In the genomic region with DNA sequence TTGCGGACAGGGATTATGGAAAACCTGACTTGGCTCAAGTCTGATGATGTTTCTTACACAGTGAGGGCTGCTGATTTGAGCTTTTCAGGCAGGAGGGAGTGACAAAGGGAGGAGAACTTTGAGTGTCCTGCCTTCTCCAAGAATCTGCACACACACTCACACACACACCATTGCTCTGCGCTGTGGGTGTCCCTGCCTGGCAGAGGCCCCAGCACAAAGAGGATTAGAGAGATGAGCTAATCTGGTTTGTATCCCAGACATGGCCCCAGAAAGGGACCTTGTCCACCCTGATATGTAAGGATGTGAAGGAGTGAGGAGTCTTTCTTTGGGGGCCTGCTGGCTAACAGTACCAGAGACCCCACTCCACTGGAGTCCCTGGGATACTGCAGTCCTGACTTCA, we compare ENCODE assay signal across 1 cellular context.
TF ChIP-seq lines count a peak whose summit lies in the region.

No MANE protein-coding gene starts in this region.

TF ChIP-seq in H1, 55 proteins besides CTCF, POLR2A, EP300 and RAD21:
- no peak for TF ChIP-seq GABPA (IDR thresholded peaks at IDR 0.05; ENCODE audit: borderline replicate concordance, insufficient read depth, low read length)
- TF ChIP-seq YY1 (IDR thresholded peaks at IDR 0.05; ENCODE audit: low read depth, low read length): no peak
- TF ChIP-seq BCL11A (IDR thresholded peaks at IDR 0.05; ENCODE audit: low read depth in 2 of 2, low read length in 2 of 2): no peak
- TF ChIP-seq SUZ12 (IDR thresholded peaks at IDR 0.05; ENCODE audit: low read length): no peak
- TF ChIP-seq CTBP2 (IDR thresholded peaks at IDR 0.05; ENCODE audit: borderline replicate concordance, insufficient read depth, insufficient read length, low read length): no peak
- no peak for TF ChIP-seq CEBPB (IDR thresholded peaks at IDR 0.05; ENCODE audit: low read depth, low read length)
- TF ChIP-seq RXRA (IDR thresholded peaks at IDR 0.05; ENCODE audit: insufficient read depth, low read depth, low read length): no peak
- no peak for TF ChIP-seq GTF2F1 (IDR thresholded peaks at IDR 0.05; ENCODE audit: borderline replicate concordance, low read depth, low read length)
- TF ChIP-seq, protein P1, sequence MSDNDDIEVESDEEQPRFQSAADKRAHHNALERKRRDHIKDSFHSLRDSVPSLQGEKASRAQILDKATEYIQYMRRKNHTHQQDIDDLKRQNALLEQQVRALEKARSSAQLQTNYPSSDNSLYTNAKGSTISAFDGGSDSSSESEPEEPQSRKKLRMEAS (IDR thresholded peaks at IDR 0.05): no peak
- no peak for TF ChIP-seq TEAD4 (IDR thresholded peaks at IDR 0.05; ENCODE audit: low read depth, low read length)
- TF ChIP-seq, protein P2, sequence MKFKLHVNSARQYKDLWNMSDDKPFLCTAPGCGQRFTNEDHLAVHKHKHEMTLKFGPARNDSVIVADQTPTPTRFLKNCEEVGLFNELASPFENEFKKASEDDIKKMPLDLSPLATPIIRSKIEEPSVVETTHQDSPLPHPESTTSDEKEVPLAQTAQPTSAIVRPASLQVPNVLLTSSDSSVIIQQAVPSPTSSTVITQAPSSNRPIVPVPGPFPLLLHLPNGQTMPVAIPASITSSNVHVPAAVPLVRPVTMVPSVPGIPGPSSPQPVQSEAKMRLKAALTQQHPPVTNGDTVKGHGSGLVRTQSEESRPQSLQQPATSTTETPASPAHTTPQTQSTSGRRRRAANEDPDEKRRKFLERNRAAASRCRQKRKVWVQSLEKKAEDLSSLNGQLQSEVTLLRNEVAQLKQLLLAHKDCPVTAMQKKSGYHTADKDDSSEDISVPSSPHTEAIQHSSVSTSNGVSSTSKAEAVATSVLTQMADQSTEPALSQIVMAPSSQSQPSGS (IDR thresholded peaks at IDR 0.05; ENCODE audit: low read length): no peak
- no peak for TF ChIP-seq NRF1 (IDR thresholded peaks at IDR 0.05; ENCODE audit: low read depth, low read length)
- no peak for TF ChIP-seq HDAC6 (IDR thresholded peaks at IDR 0.05; ENCODE audit: low read depth, low read length)
- TF ChIP-seq CHD1 (IDR thresholded peaks at IDR 0.05; ENCODE audit: low read depth, low read length): no peak
- TF ChIP-seq TAF1 (IDR thresholded peaks at IDR 0.05; ENCODE audit: low read depth, low read length): no peak
- TF ChIP-seq, protein P3, sequence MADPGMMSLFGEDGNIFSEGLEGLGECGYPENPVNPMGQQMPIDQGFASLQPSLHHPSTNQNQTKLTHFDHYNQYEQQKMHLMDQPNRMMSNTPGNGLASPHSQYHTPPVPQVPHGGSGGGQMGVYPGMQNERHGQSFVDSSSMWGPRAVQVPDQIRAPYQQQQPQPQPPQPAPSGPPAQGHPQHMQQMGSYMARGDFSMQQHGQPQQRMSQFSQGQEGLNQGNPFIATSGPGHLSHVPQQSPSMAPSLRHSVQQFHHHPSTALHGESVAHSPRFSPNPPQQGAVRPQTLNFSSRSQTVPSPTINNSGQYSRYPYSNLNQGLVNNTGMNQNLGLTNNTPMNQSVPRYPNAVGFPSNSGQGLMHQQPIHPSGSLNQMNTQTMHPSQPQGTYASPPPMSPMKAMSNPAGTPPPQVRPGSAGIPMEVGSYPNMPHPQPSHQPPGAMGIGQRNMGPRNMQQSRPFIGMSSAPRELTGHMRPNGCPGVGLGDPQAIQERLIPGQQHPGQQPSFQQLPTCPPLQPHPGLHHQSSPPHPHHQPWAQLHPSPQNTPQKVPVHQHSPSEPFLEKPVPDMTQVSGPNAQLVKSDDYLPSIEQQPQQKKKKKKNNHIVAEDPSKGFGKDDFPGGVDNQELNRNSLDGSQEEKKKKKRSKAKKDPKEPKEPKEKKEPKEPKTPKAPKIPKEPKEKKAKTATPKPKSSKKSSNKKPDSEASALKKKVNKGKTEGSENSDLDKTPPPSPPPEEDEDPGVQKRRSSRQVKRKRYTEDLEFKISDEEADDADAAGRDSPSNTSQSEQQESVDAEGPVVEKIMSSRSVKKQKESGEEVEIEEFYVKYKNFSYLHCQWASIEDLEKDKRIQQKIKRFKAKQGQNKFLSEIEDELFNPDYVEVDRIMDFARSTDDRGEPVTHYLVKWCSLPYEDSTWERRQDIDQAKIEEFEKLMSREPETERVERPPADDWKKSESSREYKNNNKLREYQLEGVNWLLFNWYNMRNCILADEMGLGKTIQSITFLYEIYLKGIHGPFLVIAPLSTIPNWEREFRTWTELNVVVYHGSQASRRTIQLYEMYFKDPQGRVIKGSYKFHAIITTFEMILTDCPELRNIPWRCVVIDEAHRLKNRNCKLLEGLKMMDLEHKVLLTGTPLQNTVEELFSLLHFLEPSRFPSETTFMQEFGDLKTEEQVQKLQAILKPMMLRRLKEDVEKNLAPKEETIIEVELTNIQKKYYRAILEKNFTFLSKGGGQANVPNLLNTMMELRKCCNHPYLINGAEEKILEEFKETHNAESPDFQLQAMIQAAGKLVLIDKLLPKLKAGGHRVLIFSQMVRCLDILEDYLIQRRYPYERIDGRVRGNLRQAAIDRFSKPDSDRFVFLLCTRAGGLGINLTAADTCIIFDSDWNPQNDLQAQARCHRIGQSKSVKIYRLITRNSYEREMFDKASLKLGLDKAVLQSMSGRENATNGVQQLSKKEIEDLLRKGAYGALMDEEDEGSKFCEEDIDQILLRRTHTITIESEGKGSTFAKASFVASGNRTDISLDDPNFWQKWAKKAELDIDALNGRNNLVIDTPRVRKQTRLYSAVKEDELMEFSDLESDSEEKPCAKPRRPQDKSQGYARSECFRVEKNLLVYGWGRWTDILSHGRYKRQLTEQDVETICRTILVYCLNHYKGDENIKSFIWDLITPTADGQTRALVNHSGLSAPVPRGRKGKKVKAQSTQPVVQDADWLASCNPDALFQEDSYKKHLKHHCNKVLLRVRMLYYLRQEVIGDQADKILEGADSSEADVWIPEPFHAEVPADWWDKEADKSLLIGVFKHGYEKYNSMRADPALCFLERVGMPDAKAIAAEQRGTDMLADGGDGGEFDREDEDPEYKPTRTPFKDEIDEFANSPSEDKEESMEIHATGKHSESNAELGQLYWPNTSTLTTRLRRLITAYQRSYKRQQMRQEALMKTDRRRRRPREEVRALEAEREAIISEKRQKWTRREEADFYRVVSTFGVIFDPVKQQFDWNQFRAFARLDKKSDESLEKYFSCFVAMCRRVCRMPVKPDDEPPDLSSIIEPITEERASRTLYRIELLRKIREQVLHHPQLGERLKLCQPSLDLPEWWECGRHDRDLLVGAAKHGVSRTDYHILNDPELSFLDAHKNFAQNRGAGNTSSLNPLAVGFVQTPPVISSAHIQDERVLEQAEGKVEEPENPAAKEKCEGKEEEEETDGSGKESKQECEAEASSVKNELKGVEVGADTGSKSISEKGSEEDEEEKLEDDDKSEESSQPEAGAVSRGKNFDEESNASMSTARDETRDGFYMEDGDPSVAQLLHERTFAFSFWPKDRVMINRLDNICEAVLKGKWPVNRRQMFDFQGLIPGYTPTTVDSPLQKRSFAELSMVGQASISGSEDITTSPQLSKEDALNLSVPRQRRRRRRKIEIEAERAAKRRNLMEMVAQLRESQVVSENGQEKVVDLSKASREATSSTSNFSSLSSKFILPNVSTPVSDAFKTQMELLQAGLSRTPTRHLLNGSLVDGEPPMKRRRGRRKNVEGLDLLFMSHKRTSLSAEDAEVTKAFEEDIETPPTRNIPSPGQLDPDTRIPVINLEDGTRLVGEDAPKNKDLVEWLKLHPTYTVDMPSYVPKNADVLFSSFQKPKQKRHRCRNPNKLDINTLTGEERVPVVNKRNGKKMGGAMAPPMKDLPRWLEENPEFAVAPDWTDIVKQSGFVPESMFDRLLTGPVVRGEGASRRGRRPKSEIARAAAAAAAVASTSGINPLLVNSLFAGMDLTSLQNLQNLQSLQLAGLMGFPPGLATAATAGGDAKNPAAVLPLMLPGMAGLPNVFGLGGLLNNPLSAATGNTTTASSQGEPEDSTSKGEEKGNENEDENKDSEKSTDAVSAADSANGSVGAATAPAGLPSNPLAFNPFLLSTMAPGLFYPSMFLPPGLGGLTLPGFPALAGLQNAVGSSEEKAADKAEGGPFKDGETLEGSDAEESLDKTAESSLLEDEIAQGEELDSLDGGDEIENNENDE (IDR thresholded peaks at IDR 0.05; ENCODE audit: insufficient replicate concordance, low read length): no peak
- TF ChIP-seq RFX5 (IDR thresholded peaks at IDR 0.05; ENCODE audit: borderline replicate concordance, low read depth, low read length): no peak
- TF ChIP-seq SRF (IDR thresholded peaks at IDR 0.05; ENCODE audit: low read depth, low read length): no peak
- no peak for TF ChIP-seq KDM1A (IDR thresholded peaks at IDR 0.05; ENCODE audit: borderline replicate concordance, low read length)
- no peak for TF ChIP-seq POU5F1 (IDR thresholded peaks at IDR 0.05; ENCODE audit: low read depth, low read length)
